In the genomic region with DNA sequence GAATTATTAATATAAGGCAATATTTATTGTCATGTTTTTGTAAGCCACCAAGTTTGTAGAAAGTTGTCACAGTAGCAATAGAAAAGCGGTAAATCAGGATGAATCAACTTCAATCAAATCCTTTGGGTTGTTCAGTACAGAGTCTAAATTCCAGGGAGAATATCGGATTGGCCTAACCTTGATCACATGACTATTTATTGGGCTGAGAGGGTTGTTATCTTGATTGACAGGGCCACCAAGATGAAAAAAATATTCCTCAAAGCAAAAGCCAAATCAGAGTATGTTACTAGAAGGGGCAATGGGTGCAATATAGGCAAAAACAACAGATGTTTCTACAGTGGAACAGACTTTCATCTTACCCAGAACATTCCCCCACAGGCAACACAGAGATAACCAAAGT, we compare ENCODE assay signal across 31 cellular contexts.
"Had no signal": no experiment of that assay in that cellular context is flagged by ENCODE, and none has a peak within 500 bp of the region (broad histone marks: within the 10 kb centered on the region; RNA-seq: fewer than 3 reads in every experiment).

No MANE protein-coding gene starts in this region.

- H3K36me3 Mint-ChIP-seq: activated CD4-positive, alpha-beta memory T cell treated with anti-CD3 and anti-CD28 coated beads for 36 hours; activated CD8-positive, alpha-beta memory T cell treated with anti-CD3 and anti-CD28 coated beads, Interleukin-2, amount 10 ng/mL, durations not matched to agents 7 days and 5 days; activated naive CD4-positive, alpha-beta T cell treated with anti-CD3 and anti-CD28 coated beads, Interleukin-2, amount 10 ng/mL, durations not matched to agents 7 days and 5 days; activated naive CD4-positive, alpha-beta T cell treated with anti-CD3 and anti-CD28 coated beads, Interleukin-2, amount 50 U/mL, for 72 hours; activated naive CD8-positive, alpha-beta T cell treated with anti-CD3 and anti-CD28 coated beads, Interleukin-2, amount 10 ng/mL, durations not matched to agents 7 days and 5 days; brain had no signal

- FAIRE-seq: bronchial epithelial cell had no signal

- H3K36me3 ChIP-seq: ascending aorta, esophagus muscularis mucosa, gastroesophageal sphincter, heart right ventricle had no signal

- H3K27me3 ChIP-seq: ascending aorta, esophagus muscularis mucosa, gastroesophageal sphincter, heart right ventricle, hepatocyte had no signal

- H3K9me3 ChIP-seq: ascending aorta, esophagus muscularis mucosa, gastroesophageal sphincter, heart right ventricle had no signal

- H3K9me3 Mint-ChIP-seq: activated CD4-positive, alpha-beta memory T cell treated with anti-CD3 and anti-CD28 coated beads for 36 hours; activated CD4-positive, alpha-beta T cell treated with anti-CD3 and anti-CD28 coated beads, Interleukin-2, amount 10 ng/mL, durations not matched to agents 24 days and 14 days; activated naive CD4-positive, alpha-beta T cell treated with anti-CD3 and anti-CD28 coated beads, Interleukin-2, amount 10 ng/mL, durations not matched to agents 7 days and 5 days; activated naive CD4-positive, alpha-beta T cell treated with anti-CD3 and anti-CD28 coated beads, Interleukin-2, amount 50 U/mL, for 72 hours; activated naive CD8-positive, alpha-beta T cell treated with anti-CD3 and anti-CD28 coated beads, Interleukin-2, amount 10 ng/mL, durations not matched to agents 7 days and 5 days; activated T-helper 1 cell treated with anti-CD3 and anti-CD28 coated beads, Interleukin-12 subunit alpha, Interleukin-12 subunit beta, Interleukin-2, Interleukin-4 antibody, amounts not matched to agents 30 ng/mL and 10 ng/mL and 1 ng/mL, durations not matched to agents 14 hours and 24 hours and 36 hours; activated T-helper 2 cell treated with anti-CD3 and anti-CD28 coated beads, Interferon-gamma antibody, Interleukin-2, Interleukin-4, amounts not matched to agents 10 μg/mL and 5 μg/mL and 100 μg/mL, durations not matched to agents 14 hours and 24 hours and 36 hours; central memory CD8-positive, alpha-beta T cell; effector memory CD8-positive, alpha-beta T cell had no signal

- H3K27ac ChIP-seq: ascending aorta, esophagus muscularis mucosa, gastroesophageal sphincter, heart right ventricle, hepatocyte had no signal

- H3K27ac Mint-ChIP-seq: activated CD4-positive, alpha-beta memory T cell treated with anti-CD3 and anti-CD28 coated beads for 36 hours; activated CD4-positive, alpha-beta T cell treated with anti-CD3 and anti-CD28 coated beads for 36 hours; activated CD4-positive, alpha-beta T cell treated with anti-CD3 and anti-CD28 coated beads, Interleukin-2, amount 10 ng/mL, durations not matched to agents 24 days and 14 days; activated CD8-positive, alpha-beta memory T cell treated with anti-CD3 and anti-CD28 coated beads, Interleukin-2, amount 10 ng/mL, durations not matched to agents 7 days and 5 days; activated CD8-positive, alpha-beta T cell treated with anti-CD3 and anti-CD28 coated beads, Interleukin-2, amount 10 ng/mL, durations not matched to agents 7 days and 5 days; activated naive CD4-positive, alpha-beta T cell treated with anti-CD3 and anti-CD28 coated beads, Interleukin-2, amount 10 ng/mL, durations not matched to agents 7 days and 5 days; activated naive CD4-positive, alpha-beta T cell treated with anti-CD3 and anti-CD28 coated beads, Interleukin-2, amount 50 U/mL, for 72 hours; activated naive CD8-positive, alpha-beta T cell treated with anti-CD3 and anti-CD28 coated beads, Interleukin-2, amount 10 ng/mL, durations not matched to agents 7 days and 5 days; activated T-helper 1 cell treated with anti-CD3 and anti-CD28 coated beads, Interleukin-12 subunit alpha, Interleukin-12 subunit beta, Interleukin-2, Interleukin-4 antibody, amounts not matched to agents 30 ng/mL and 10 ng/mL and 1 ng/mL, durations not matched to agents 14 hours and 24 hours and 36 hours; activated T-helper 2 cell treated with anti-CD3 and anti-CD28 coated beads, Interferon-gamma antibody, Interleukin-2, Interleukin-4, amounts not matched to agents 10 μg/mL and 5 μg/mL and 100 μg/mL, durations not matched to agents 14 hours and 24 hours and 36 hours; brain; effector memory CD8-positive, alpha-beta T cell had no signal

- H3K27me3 Mint-ChIP-seq: brain had no signal

- H3K4me1 ChIP-seq: ascending aorta, esophagus muscularis mucosa, gastroesophageal sphincter, heart right ventricle had no signal

- H3K4me3 Mint-ChIP-seq: activated CD4-positive, alpha-beta memory T cell treated with anti-CD3 and anti-CD28 coated beads for 36 hours; activated CD4-positive, alpha-beta T cell treated with anti-CD3 and anti-CD28 coated beads for 36 hours; activated CD4-positive, alpha-beta T cell treated with anti-CD3 and anti-CD28 coated beads, Interleukin-2, amount 10 ng/mL, durations not matched to agents 24 days and 14 days; activated CD8-positive, alpha-beta memory T cell treated with anti-CD3 and anti-CD28 coated beads, Interleukin-2, amount 10 ng/mL, durations not matched to agents 7 days and 5 days; activated CD8-positive, alpha-beta T cell treated with anti-CD3 and anti-CD28 coated beads, Interleukin-2, amount 10 ng/mL, durations not matched to agents 7 days and 5 days; activated naive CD4-positive, alpha-beta T cell treated with anti-CD3 and anti-CD28 coated beads, Interleukin-2, amount 10 ng/mL, durations not matched to agents 7 days and 5 days; activated naive CD8-positive, alpha-beta T cell treated with anti-CD3 and anti-CD28 coated beads, Interleukin-2, amount 10 ng/mL, durations not matched to agents 7 days and 5 days; activated T-helper 1 cell treated with anti-CD3 and anti-CD28 coated beads, Interleukin-12 subunit alpha, Interleukin-12 subunit beta, Interleukin-2, Interleukin-4 antibody, amounts not matched to agents 30 ng/mL and 10 ng/mL and 1 ng/mL, durations not matched to agents 14 hours and 24 hours and 36 hours; brain; central memory CD8-positive, alpha-beta T cell; effector memory CD8-positive, alpha-beta T cell had no signal

- ATAC-seq: activated CD4-positive, alpha-beta T cell treated with anti-CD3 and anti-CD28 coated beads for 36 hours; activated CD8-positive, alpha-beta memory T cell treated with anti-CD3 and anti-CD28 coated beads, Interleukin-2, amount 10 ng/mL, durations not matched to agents 7 days and 5 days; activated CD8-positive, alpha-beta T cell treated with anti-CD3 and anti-CD28 coated beads, Interleukin-2, amount 10 ng/mL, durations not matched to agents 7 days and 5 days; activated naive CD4-positive, alpha-beta T cell treated with anti-CD3 and anti-CD28 coated beads, Interleukin-2, amount 50 U/mL, for 72 hours; effector memory CD8-positive, alpha-beta T cell; gastroesophageal sphincter; heart right ventricle had no signal

- DNase-seq: activated CD4-positive, alpha-beta memory T cell treated with anti-CD3 and anti-CD28 coated beads for 36 hours; activated CD4-positive, alpha-beta T cell treated with anti-CD3 and anti-CD28 coated beads for 36 hours; activated CD4-positive, alpha-beta T cell treated with anti-CD3 and anti-CD28 coated beads, Interleukin-2, amount 10 ng/mL, durations not matched to agents 24 days and 14 days; activated CD4-positive, CD25-positive, alpha-beta regulatory T cell; activated CD4-positive, CD25-positive, alpha-beta regulatory T cell treated with anti-CD3 and anti-CD28 coated beads, Interleukin-2, amount 50 U/mL, for 72 hours; activated CD8-positive, alpha-beta memory T cell treated with anti-CD3 and anti-CD28 coated beads, Interleukin-2, amount 10 ng/mL, durations not matched to agents 7 days and 5 days; activated CD8-positive, alpha-beta memory T cell treated with anti-CD3 and anti-CD28 coated beads, Interleukin-2, amount 50 U/mL, for 4 hours; activated CD8-positive, alpha-beta T cell treated with anti-CD3 and anti-CD28 coated beads, Interleukin-2, amount 10 ng/mL, durations not matched to agents 7 days and 5 days; activated effector memory CD4-positive, alpha-beta T cell treated with anti-CD3 and anti-CD28 coated beads, Interleukin-2, amount 50 U/mL, for 16 hours; activated naive CD4-positive, alpha-beta T cell; activated naive CD4-positive, alpha-beta T cell treated with anti-CD3 and anti-CD28 coated beads, Interleukin-2, amount 10 ng/mL, durations not matched to agents 7 days and 5 days; activated naive CD8-positive, alpha-beta T cell treated with anti-CD3 and anti-CD28 coated beads, Interleukin-2, amount 10 ng/mL, durations not matched to agents 7 days and 5 days; activated T-cell treated with anti-CD3 and anti-CD28 coated beads, Interleukin-2, amount 50 U/mL, for 1 hour; activated T-cell treated with anti-CD3 and anti-CD28 coated beads, Interleukin-2, amount 50 U/mL, for 48 hours; cortex of kidney; dermis blood vessel endothelial cell; effector CD4-positive, alpha-beta T cell; effector memory CD8-positive, alpha-beta T cell; foreskin melanocyte; heart right ventricle; T-helper 2 cell had no signal

- H3K4me1 Mint-ChIP-seq: activated CD4-positive, alpha-beta T cell treated with anti-CD3 and anti-CD28 coated beads for 36 hours; activated CD4-positive, alpha-beta T cell treated with anti-CD3 and anti-CD28 coated beads, Interleukin-2, amount 10 ng/mL, durations not matched to agents 24 days and 14 days; activated CD8-positive, alpha-beta memory T cell treated with anti-CD3 and anti-CD28 coated beads, Interleukin-2, amount 10 ng/mL, durations not matched to agents 7 days and 5 days; activated naive CD4-positive, alpha-beta T cell treated with anti-CD3 and anti-CD28 coated beads, Interleukin-2, amount 10 ng/mL, durations not matched to agents 7 days and 5 days; activated naive CD8-positive, alpha-beta T cell treated with anti-CD3 and anti-CD28 coated beads, Interleukin-2, amount 10 ng/mL, durations not matched to agents 7 days and 5 days; central memory CD8-positive, alpha-beta T cell had no signal

- H3K4me3 ChIP-seq: ascending aorta, esophagus muscularis mucosa, gastroesophageal sphincter, heart right ventricle, hepatocyte had no signal
